In genomic region chr12:54417712-54418440, GRCh38 we compare ENCODE assay signal across 8 cellular contexts. TPM values are rescaled to one million over a fixed set of nuclear protein-coding genes. Genes with fewer than 3 reads are reported as not detected.
DNase-seq lines count a peak whose midpoint lies in the region; ATAC-seq, FAIRE-seq and TF ChIP-seq lines count a peak whose summit lies in the region.

No MANE protein-coding gene starts in this region.

- peaks cover 6% of the 10 kb centered on the region for H4K20me1 ChIP-seq in hepatocyte (ENCODE audit: insufficient read depth, poor library complexity, severe bottlenecking)

- H3K27ac ChIP-seq in HUES64 (ENCODE audit: low read depth, low read length) (no peak overlapping the region), hepatocyte (peak overlapping the region; percentile 82), small intestine (ENCODE audit: low read depth in 1 of 2, low read length in 1 of 2) (peak overlapping the region; percentile 55 to 86)

- peak overlapping the region; percentile 93 for H2AFZ ChIP-seq in hepatocyte

- DNase-seq in hepatocyte (ENCODE audit: low spot score) (no peak), small intestine (no peak), GF-D8 (lab: John Stamatoyannopoulos, UW) (no peak), COLO829 (ENCODE audit: low spot score) (no peak), DMS53 (lab: John Stamatoyannopoulos, UW) (no peak), inferior parietal cortex (ENCODE audit: extremely low spot score) (no peak)

- peak overlapping the region; percentile 94 for H3K27ac Mint-ChIP-seq in activated T-helper 17 cell treated with anti-CD3 and anti-CD28 coated beads, Interleukin-2, amount 50 U/mL, for 72 hours

- H3K4me1 ChIP-seq in HUES64 (ENCODE audit: insufficient read depth, low read length) (peaks cover 28% of the 10 kb centered on the region), hepatocyte (ENCODE audit: insufficient read depth) (peaks cover 13% of the 10 kb centered on the region), small intestine (ENCODE audit: control insufficient read depth in 2 of 2, insufficient read depth in 1 of 2, low read depth in 1 of 2, low read length in 1 of 2) (no peaks in the 10 kb centered on the region)

- peak overlapping the region; percentile 83 for H3K4me3 Mint-ChIP-seq in activated T-helper 17 cell treated with anti-CD3 and anti-CD28 coated beads, Interleukin-2, amount 50 U/mL, for 72 hours

- peak overlapping the region; percentile 99 for H3K4me2 ChIP-seq in hepatocyte

- no peaks in the 10 kb centered on the region for H3K27me3 Mint-ChIP-seq in activated T-helper 17 cell treated with anti-CD3 and anti-CD28 coated beads, Interleukin-2, amount 50 U/mL, for 72 hours

- H3K4me1 Mint-ChIP-seq in activated T-helper 17 cell treated with anti-CD3 and anti-CD28 coated beads, Interleukin-2, amount 50 U/mL, for 72 hours, result peaks cover 24% of the 10 kb centered on the region

- H3K36me3 ChIP-seq in HUES64 (ENCODE audit: insufficient read depth, low read length), result no peaks in the 10 kb centered on the region
- H3K36me3 ChIP-seq in hepatocyte (replicated peaks; ENCODE audit: insufficient read depth, low read depth), result no peaks in the 10 kb centered on the region
- no peaks in the 10 kb centered on the region for H3K36me3 ChIP-seq in small intestine (ENCODE audit: control insufficient read depth in 2 of 2, insufficient read depth in 2 of 2, low read length in 2 of 2)

- H3K4me3 ChIP-seq in HUES64 (ENCODE audit: low read length) (peak overlapping the region; percentile 86), hepatocyte (peak overlapping the region; percentile 90), small intestine (ENCODE audit: low read depth in 1 of 2, low read length in 2 of 2) (peak overlapping the region; percentile 34 to 93)

- 8% methylated on average over 16 of the region's 25 CpGs for WGBS in HUES64
- WGBS in hepatocyte (ENCODE audit: low lambda C conversion rate, missing lambda C conversion rate), result 6% methylated on average over 19 of the region's 25 CpGs
- WGBS in small intestine, 3 donors, result 19 to 41% (median 40%) methylated on average over 25 of the region's 25 CpGs

- no peak for FAIRE-seq in small intestine (lab: Jason Lieb, UNC)

- peak overlapping the region; percentile 66 for H3K9ac ChIP-seq in HUES64 (ENCODE audit: low read depth, low read length)

- no peak for TF ChIP-seq CTCF in hepatocyte (IDR thresholded peaks at IDR 0.05; ENCODE audit: poor library complexity)

- ATAC-seq in activated T-helper 17 cell treated with anti-CD3 and anti-CD28 coated beads, Interleukin-2, amount 50 U/mL, for 72 hours (replicated peaks), result no peak

- H3K9me3 ChIP-seq in HUES64 (ENCODE audit: insufficient read depth, low read depth, low read length), result no peaks in the 10 kb centered on the region
- no peaks in the 10 kb centered on the region for H3K9me3 ChIP-seq in hepatocyte (ENCODE audit: low read depth)
- H3K9me3 ChIP-seq in small intestine (ENCODE audit: control insufficient read depth, low read depth), result no peaks in the 10 kb centered on the region

- H3K27me3 ChIP-seq in HUES64 (ENCODE audit: insufficient read depth, low read length) (peaks cover 18% of the 10 kb centered on the region), hepatocyte (peaks cover 15% of the 10 kb centered on the region), small intestine (ENCODE audit: control insufficient read depth in 2 of 2, insufficient read depth in 2 of 2, low read length in 2 of 2) (peaks cover 0 to 2% of the 10 kb centered on the region in 2 donors)

- no peaks in the 10 kb centered on the region for H3K9me3 Mint-ChIP-seq in activated T-helper 17 cell treated with anti-CD3 and anti-CD28 coated beads, Interleukin-2, amount 50 U/mL, for 72 hours

- H3K36me3 Mint-ChIP-seq in activated T-helper 17 cell treated with anti-CD3 and anti-CD28 coated beads, Interleukin-2, amount 50 U/mL, for 72 hours (ENCODE audit: low read depth), result peaks cover 62% of the 10 kb centered on the region

- no peaks in the 10 kb centered on the region for H3K9me2 ChIP-seq in hepatocyte (replicated peaks; ENCODE audit: insufficient read depth)

- H3K79me2 ChIP-seq in hepatocyte, result peaks cover 44% of the 10 kb centered on the region

RNA-seq across cellular contexts. Expression of gene ITGA5, which starts 1.2 kb away (rescaled TPM):
- 25.0 TPM for polyA plus RNA-seq in HUES64 (2013, experiment 1 of 2)
- polyA plus RNA-seq in HUES64 (2013, experiment 2 of 2), result 33.9 TPM
- total RNA-seq in activated T-helper 17 cell treated with anti-CD3 and anti-CD28 coated beads, Interleukin-2, amount 50 U/mL, for 72 hours, result 100 to 1,000 TPM in 1 of 2 donors, 10 to 100 TPM in 1; 29.9 to 211 TPM
- total RNA-seq in hepatocyte, result 31.3 and 45.7 TPM in 2 replicates
- polyA plus RNA-seq in hepatocyte, result 53.6 and 57.2 TPM in 2 replicates
- 10 to 100 TPM in 1 of 3 donors, 1 to 10 TPM in 2; 1.8 to 60.7 (median 3.0) TPM for polyA plus RNA-seq in small intestine

RNA-seq across cellular contexts. Expression of gene ZNF385A, which starts 33.3 kb away (rescaled TPM):
- polyA plus RNA-seq in HUES64 (2013, experiment 1 of 2), result 15.0 TPM
- polyA plus RNA-seq in HUES64 (2013, experiment 2 of 2), result 23.6 TPM
- 1 to 10 TPM in 1 of 2 donors, under 1 TPM in 1; 0.48 to 2.6 TPM for total RNA-seq in activated T-helper 17 cell treated with anti-CD3 and anti-CD28 coated beads, Interleukin-2, amount 50 U/mL, for 72 hours
- total RNA-seq in hepatocyte, result 2.2 and 5.6 TPM in 2 replicates
- 4.2 and 4.6 TPM in 2 replicates for polyA plus RNA-seq in hepatocyte
- polyA plus RNA-seq in small intestine, result 1 to 10 TPM in 2 of 3 donors, under 1 TPM in 1; 0.45 to 9.7 (median 7.7) TPM

RNA-seq across cellular contexts. Expression of gene GPR84, which starts 53.6 kb away (rescaled TPM):
- polyA plus RNA-seq in HUES64 (2013, experiment 1 of 2), result not detected
- polyA plus RNA-seq in HUES64 (2013, experiment 2 of 2), result not detected
- 1 to 10 TPM in 1 of 2 donors, under 1 TPM in 1; 0.24 to 2.2 TPM for total RNA-seq in activated T-helper 17 cell treated with anti-CD3 and anti-CD28 coated beads, Interleukin-2, amount 50 U/mL, for 72 hours
- 0.07 TPM in 1 of 2 replicates, not detected in the other for total RNA-seq in hepatocyte
- polyA plus RNA-seq in hepatocyte (not detected in 2 replicates), small intestine (under 1 TPM in 1 of 3 donors, not detected in 2; 0.33 TPM)

RNA-seq across cellular contexts. Expression of gene GTSF1, which starts 55.5 kb away (rescaled TPM):
- 0.35 TPM for polyA plus RNA-seq in HUES64 (2013, experiment 1 of 2)
- not detected for polyA plus RNA-seq in HUES64 (2013, experiment 2 of 2)
- total RNA-seq in activated T-helper 17 cell treated with anti-CD3 and anti-CD28 coated beads, Interleukin-2, amount 50 U/mL, for 72 hours, result 10 to 100 TPM; 16.4 to 21.2 TPM
- not detected in 2 replicates for total RNA-seq in hepatocyte
- not detected in 2 replicates for polyA plus RNA-seq in hepatocyte
- 1 to 10 TPM in 1 of 3 donors, under 1 TPM in 1, not detected in 1; 0.45 to 1.9 TPM for polyA plus RNA-seq in small intestine
